ENCODE assay signal across 2 cellular contexts in genomic region chr3:35598804-35599203, GRCh38.
TF ChIP-seq lines count a peak whose summit lies in the region.

No MANE protein-coding gene starts in this region.

TF ChIP-seq in GM23338, 12 proteins besides CTCF, POLR2A, EP300 and RAD21:
- TF ChIP-seq, protein P1, sequence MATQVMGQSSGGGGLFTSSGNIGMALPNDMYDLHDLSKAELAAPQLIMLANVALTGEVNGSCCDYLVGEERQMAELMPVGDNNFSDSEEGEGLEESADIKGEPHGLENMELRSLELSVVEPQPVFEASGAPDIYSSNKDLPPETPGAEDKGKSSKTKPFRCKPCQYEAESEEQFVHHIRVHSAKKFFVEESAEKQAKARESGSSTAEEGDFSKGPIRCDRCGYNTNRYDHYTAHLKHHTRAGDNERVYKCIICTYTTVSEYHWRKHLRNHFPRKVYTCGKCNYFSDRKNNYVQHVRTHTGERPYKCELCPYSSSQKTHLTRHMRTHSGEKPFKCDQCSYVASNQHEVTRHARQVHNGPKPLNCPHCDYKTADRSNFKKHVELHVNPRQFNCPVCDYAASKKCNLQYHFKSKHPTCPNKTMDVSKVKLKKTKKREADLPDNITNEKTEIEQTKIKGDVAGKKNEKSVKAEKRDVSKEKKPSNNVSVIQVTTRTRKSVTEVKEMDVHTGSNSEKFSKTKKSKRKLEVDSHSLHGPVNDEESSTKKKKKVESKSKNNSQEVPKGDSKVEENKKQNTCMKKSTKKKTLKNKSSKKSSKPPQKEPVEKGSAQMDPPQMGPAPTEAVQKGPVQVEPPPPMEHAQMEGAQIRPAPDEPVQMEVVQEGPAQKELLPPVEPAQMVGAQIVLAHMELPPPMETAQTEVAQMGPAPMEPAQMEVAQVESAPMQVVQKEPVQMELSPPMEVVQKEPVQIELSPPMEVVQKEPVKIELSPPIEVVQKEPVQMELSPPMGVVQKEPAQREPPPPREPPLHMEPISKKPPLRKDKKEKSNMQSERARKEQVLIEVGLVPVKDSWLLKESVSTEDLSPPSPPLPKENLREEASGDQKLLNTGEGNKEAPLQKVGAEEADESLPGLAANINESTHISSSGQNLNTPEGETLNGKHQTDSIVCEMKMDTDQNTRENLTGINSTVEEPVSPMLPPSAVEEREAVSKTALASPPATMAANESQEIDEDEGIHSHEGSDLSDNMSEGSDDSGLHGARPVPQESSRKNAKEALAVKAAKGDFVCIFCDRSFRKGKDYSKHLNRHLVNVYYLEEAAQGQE (IDR thresholded peaks at IDR 0.05; ENCODE audit: unreplicated experiment), result no peak
- no peak for TF ChIP-seq NANOG (IDR thresholded peaks at IDR 0.05; ENCODE audit: borderline replicate concordance)
- TF ChIP-seq STAT1 (IDR thresholded peaks at IDR 0.05; ENCODE audit: unreplicated experiment), result no peak
- TF ChIP-seq JUNB (IDR thresholded peaks at IDR 0.05; ENCODE audit: unreplicated experiment), result no peak
- no peak for TF ChIP-seq EZH2 (IDR thresholded peaks at IDR 0.05; ENCODE audit: low read depth, unreplicated experiment)
- TF ChIP-seq POLR2AphosphoS5 (IDR thresholded peaks at IDR 0.05; ENCODE audit: low read depth), result no peak
- TF ChIP-seq ZNF331 (CRISPR knock-in tag; IDR thresholded peaks at IDR 0.05; ENCODE audit: low read depth), result no peak
- TF ChIP-seq CREB1 (CRISPR knock-in tag; IDR thresholded peaks at IDR 0.05; ENCODE audit: low read depth), result no peak
- no peak for TF ChIP-seq ZNF114 (CRISPR knock-in tag; IDR thresholded peaks at IDR 0.05)
- TF ChIP-seq EZH2phosphoT487 (IDR thresholded peaks at IDR 0.05; ENCODE audit: unreplicated experiment), result no peak
- TF ChIP-seq, protein P2, sequence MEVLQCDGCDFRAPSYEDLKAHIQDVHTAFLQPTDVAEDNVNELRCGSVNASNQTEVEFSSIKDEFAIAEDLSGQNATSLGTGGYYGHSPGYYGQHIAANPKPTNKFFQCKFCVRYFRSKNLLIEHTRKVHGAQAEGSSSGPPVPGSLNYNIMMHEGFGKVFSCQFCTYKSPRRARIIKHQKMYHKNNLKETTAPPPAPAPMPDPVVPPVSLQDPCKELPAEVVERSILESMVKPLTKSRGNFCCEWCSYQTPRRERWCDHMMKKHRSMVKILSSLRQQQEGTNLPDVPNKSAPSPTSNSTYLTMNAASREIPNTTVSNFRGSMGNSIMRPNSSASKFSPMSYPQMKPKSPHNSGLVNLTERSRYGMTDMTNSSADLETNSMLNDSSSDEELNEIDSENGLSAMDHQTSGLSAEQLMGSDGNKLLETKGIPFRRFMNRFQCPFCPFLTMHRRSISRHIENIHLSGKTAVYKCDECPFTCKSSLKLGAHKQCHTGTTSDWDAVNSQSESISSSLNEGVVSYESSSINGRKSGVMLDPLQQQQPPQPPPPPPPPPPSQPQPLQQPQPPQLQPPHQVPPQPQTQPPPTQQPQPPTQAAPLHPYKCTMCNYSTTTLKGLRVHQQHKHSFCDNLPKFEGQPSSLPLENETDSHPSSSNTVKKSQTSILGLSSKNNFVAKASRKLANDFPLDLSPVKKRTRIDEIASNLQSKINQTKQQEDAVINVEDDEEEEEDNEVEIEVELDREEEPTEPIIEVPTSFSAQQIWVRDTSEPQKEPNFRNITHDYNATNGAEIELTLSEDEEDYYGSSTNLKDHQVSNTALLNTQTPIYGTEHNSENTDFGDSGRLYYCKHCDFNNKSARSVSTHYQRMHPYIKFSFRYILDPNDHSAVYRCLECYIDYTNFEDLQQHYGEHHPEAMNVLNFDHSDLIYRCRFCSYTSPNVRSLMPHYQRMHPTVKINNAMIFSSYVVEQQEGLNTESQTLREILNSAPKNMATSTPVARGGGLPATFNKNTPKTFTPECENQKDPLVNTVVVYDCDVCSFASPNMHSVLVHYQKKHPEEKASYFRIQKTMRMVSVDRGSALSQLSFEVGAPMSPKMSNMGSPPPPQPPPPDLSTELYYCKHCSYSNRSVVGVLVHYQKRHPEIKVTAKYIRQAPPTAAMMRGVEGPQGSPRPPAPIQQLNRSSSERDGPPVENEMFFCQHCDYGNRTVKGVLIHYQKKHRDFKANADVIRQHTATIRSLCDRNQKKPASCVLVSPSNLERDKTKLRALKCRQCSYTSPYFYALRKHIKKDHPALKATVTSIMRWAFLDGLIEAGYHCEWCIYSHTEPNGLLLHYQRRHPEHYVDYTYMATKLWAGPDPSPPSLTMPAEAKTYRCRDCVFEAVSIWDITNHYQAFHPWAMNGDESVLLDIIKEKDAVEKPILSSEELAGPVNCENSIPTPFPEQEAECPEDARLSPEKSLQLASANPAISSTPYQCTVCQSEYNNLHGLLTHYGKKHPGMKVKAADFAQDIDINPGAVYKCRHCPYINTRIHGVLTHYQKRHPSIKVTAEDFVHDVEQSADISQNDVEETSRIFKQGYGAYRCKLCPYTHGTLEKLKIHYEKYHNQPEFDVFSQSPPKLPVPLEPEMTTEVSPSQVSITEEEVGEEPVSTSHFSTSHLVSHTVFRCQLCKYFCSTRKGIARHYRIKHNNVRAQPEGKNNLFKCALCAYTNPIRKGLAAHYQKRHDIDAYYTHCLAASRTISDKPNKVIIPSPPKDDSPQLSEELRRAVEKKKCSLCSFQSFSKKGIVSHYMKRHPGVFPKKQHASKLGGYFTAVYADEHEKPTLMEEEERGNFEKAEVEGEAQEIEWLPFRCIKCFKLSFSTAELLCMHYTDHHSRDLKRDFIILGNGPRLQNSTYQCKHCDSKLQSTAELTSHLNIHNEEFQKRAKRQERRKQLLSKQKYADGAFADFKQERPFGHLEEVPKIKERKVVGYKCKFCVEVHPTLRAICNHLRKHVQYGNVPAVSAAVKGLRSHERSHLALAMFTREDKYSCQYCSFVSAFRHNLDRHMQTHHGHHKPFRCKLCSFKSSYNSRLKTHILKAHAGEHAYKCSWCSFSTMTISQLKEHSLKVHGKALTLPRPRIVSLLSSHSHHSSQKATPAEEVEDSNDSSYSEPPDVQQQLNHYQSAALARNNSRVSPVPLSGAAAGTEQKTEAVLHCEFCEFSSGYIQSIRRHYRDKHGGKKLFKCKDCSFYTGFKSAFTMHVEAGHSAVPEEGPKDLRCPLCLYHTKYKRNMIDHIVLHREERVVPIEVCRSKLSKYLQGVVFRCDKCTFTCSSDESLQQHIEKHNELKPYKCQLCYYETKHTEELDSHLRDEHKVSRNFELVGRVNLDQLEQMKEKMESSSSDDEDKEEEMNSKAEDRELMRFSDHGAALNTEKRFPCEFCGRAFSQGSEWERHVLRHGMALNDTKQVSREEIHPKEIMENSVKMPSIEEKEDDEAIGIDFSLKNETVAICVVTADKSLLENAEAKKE (CRISPR knock-in tag; IDR thresholded peaks at IDR 0.05), result no peak
- TF ChIP-seq, protein P3, sequence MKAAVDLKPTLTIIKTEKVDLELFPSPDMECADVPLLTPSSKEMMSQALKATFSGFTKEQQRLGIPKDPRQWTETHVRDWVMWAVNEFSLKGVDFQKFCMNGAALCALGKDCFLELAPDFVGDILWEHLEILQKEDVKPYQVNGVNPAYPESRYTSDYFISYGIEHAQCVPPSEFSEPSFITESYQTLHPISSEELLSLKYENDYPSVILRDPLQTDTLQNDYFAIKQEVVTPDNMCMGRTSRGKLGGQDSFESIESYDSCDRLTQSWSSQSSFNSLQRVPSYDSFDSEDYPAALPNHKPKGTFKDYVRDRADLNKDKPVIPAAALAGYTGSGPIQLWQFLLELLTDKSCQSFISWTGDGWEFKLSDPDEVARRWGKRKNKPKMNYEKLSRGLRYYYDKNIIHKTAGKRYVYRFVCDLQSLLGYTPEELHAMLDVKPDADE (IDR thresholded peaks at IDR 0.05), result no peak

TF ChIP-seq in GM12878, 131 proteins besides CTCF, POLR2A, EP300 and RAD21 (continued from another document):
- TF ChIP-seq, protein P4, sequence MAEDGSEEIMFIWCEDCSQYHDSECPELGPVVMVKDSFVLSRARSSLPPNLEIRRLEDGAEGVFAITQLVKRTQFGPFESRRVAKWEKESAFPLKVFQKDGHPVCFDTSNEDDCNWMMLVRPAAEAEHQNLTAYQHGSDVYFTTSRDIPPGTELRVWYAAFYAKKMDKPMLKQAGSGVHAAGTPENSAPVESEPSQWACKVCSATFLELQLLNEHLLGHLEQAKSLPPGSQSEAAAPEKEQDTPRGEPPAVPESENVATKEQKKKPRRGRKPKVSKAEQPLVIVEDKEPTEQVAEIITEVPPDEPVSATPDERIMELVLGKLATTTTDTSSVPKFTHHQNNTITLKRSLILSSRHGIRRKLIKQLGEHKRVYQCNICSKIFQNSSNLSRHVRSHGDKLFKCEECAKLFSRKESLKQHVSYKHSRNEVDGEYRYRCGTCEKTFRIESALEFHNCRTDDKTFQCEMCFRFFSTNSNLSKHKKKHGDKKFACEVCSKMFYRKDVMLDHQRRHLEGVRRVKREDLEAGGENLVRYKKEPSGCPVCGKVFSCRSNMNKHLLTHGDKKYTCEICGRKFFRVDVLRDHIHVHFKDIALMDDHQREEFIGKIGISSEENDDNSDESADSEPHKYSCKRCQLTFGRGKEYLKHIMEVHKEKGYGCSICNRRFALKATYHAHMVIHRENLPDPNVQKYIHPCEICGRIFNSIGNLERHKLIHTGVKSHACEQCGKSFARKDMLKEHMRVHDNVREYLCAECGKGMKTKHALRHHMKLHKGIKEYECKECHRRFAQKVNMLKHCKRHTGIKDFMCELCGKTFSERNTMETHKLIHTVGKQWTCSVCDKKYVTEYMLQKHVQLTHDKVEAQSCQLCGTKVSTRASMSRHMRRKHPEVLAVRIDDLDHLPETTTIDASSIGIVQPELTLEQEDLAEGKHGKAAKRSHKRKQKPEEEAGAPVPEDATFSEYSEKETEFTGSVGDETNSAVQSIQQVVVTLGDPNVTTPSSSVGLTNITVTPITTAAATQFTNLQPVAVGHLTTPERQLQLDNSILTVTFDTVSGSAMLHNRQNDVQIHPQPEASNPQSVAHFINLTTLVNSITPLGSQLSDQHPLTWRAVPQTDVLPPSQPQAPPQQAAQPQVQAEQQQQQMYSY (CRISPR knock-in tag; IDR thresholded peaks at IDR 0.05), result no peak
- TF ChIP-seq SP1 (IDR thresholded peaks at IDR 0.05; ENCODE audit: low read depth, low read length) (no peak), ZNF24 (IDR thresholded peaks at IDR 0.05) (no peak), SMAD1 (IDR thresholded peaks at IDR 0.05; ENCODE audit: low read depth, partially characterized antibody) (no peak), RUNX3 (IDR thresholded peaks at IDR 0.05; ENCODE audit: low read length) (no peak), ETV6 (conservative IDR thresholded peaks at IDR 0.05 in 1 of 2, IDR thresholded peaks at IDR 0.05 in 1 of 2; ENCODE audit: borderline replicate concordance in 1 of 2, low read depth in 1 of 2) (no peak), NFYA (IDR thresholded peaks at IDR 0.05; ENCODE audit: borderline replicate concordance, low read depth, low read length) (no peak), SREBF1 (IDR thresholded peaks at IDR 0.05; ENCODE audit: low read length) (no peak)
